In genomic region chr17:21239680-21240374, GRCh38 we compare ENCODE assay signal across 10 cellular contexts. TPM values are rescaled to one million over a fixed set of nuclear protein-coding genes. Genes with fewer than 3 reads are reported as not detected.
DNase-seq lines count a peak whose midpoint lies in the region; ATAC-seq and TF ChIP-seq lines count a peak whose summit lies in the region.
"Had no signal": no experiment of that assay in that cellular context is flagged by ENCODE, and none has a peak within 500 bp of the region (broad histone marks: within the 10 kb centered on the region; RNA-seq: fewer than 3 reads in every experiment).

No MANE protein-coding gene starts in this region.

- H3K4me3 Mint-ChIP-seq in mesothelial cell of epicardium: no peak overlapping the region
- H3K4me3 Mint-ChIP-seq: naive B cell had no signal

- no peaks in the 10 kb centered on the region for H3K27me3 Mint-ChIP-seq in mesothelial cell of epicardium (ENCODE audit: low read depth)
- H3K27me3 Mint-ChIP-seq: naive B cell had no signal

- no peaks in the 10 kb centered on the region for H3K9me3 Mint-ChIP-seq in mesothelial cell of epicardium

- H3K27ac Mint-ChIP-seq in mesothelial cell of epicardium: no peak overlapping the region

- DNase-seq in NAMALWA (ENCODE audit: low spot score): peak; percentile 37
- peak; percentile 39 to 58 for DNase-seq in cardiac fibroblast (ENCODE audit: low read depth in 2 of 2)
- no peak for DNase-seq in mesothelial cell of epicardium (ENCODE audit: low spot score in 2 of 2, unreplicated experiment in 2 of 2)
- no peak for DNase-seq in 8988T
- DNase-seq in LoVo (ENCODE audit: low spot score): no peak
- no peak for DNase-seq in T-helper 1 cell
- DNase-seq: naive B cell had no signal

- peaks cover 8% of the 10 kb centered on the region for H3K4me1 Mint-ChIP-seq in mesothelial cell of epicardium

- no peak for ATAC-seq in GM19328 (IDR thresholded peaks at IDR 0.05; ENCODE audit: unreplicated experiment)

- H3K4me3 ChIP-seq in GM12875 (ENCODE audit: low read depth, low read length) (no peak overlapping the region), cardiac fibroblast (replicated peaks in 1 of 2; ENCODE audit: low read depth in 2 of 2, low read length in 2 of 2) (no peak overlapping the region)
- H3K4me3 ChIP-seq: SJCRH30 had no signal

- no peaks in the 10 kb centered on the region for H3K36me3 Mint-ChIP-seq in mesothelial cell of epicardium
- H3K36me3 Mint-ChIP-seq: naive B cell had no signal

- TF ChIP-seq CTCF in GM12875 (IDR thresholded peaks at IDR 0.05; ENCODE audit: borderline replicate concordance, insufficient read depth, low read depth, low read length) (peak; percentile 51; the same call in 1 of the 2 replicates), cardiac fibroblast (IDR thresholded peaks at IDR 0.05; ENCODE audit: low read depth, low read length) (peak; percentile 51), mesothelial cell of epicardium (IDR thresholded peaks at IDR 0.05; ENCODE audit: unreplicated experiment) (peak; percentile 47)

RNA-seq across cellular contexts. Expression of gene NATD1, which starts 13.4 kb away (rescaled TPM):
- 12.3 to 12.7 TPM (median 12.7 TPM) in 3 replicates for total RNA-seq in mesothelial cell of epicardium

RNA-seq across cellular contexts. Expression of gene TMEM11, which starts 25.9 kb away (rescaled TPM):
- 19.4 to 21.9 TPM (median 20.6 TPM) in 3 replicates for total RNA-seq in mesothelial cell of epicardium

RNA-seq across cellular contexts. Expression of gene MAP2K3, which starts 44.7 kb away (rescaled TPM):
- 24.5 to 26.8 TPM (median 26.0 TPM) in 3 replicates for total RNA-seq in mesothelial cell of epicardium

Comparison
In these comparisons a context has a peak if more than half of its experiments do, and no peak if none do; other contexts are left out.
1. DNase-seq: peak in NAMALWA (single experiment) and cardiac fibroblast (2 of 2); none in mesothelial cell of epicardium (0 of 2), 8988T (single experiment), LoVo (single experiment) and T-helper 1 cell (0 of 5).
2. Peak in every context shown above with its lines, with median percentiles within 50 percentile points of each other: CTCF ChIP-seq.